In genomic region chr1:151314137-151314875, GRCh38 we compare ENCODE assay signal across 9 cellular contexts. TPM values are rescaled to one million over a fixed set of nuclear protein-coding genes. Genes with fewer than 3 reads are reported as not detected.
DNase-seq lines count a peak whose midpoint lies in the region; ATAC-seq, FAIRE-seq and TF ChIP-seq lines count a peak whose summit lies in the region.
"Had no signal": no experiment of that assay in that cellular context is flagged by ENCODE, and none has a peak within 500 bp of the region (broad histone marks: within the 10 kb centered on the region; RNA-seq: fewer than 3 reads in every experiment).

No MANE protein-coding gene starts in this region.

- ATAC-seq in naive thymus-derived CD8-positive, alpha-beta T cell = no peak

- no peak for TF ChIP-seq CTCF in glutamatergic neuron (IDR thresholded peaks at IDR 0.05; ENCODE audit: partially characterized antibody, unreplicated experiment)

- peaks cover 15% of the 10 kb centered on the region for H3K36me3 Mint-ChIP-seq in activated naive CD4-positive, alpha-beta T cell treated with anti-CD3 and anti-CD28 coated beads for 36 hours (ENCODE audit: low read depth)
- peaks cover 6% of the 10 kb centered on the region for H3K36me3 Mint-ChIP-seq in glutamatergic neuron (ENCODE audit: unreplicated experiment)
- H3K36me3 Mint-ChIP-seq in naive thymus-derived CD8-positive, alpha-beta T cell = peaks cover 0 to 78% (median 8%) of the 10 kb centered on the region in 3 donors

- no peaks in the 10 kb centered on the region for H3K9me3 Mint-ChIP-seq in activated naive CD4-positive, alpha-beta T cell treated with anti-CD3 and anti-CD28 coated beads for 36 hours
- H3K9me3 Mint-ChIP-seq in glutamatergic neuron (ENCODE audit: unreplicated experiment) = no peaks in the 10 kb centered on the region
- no peaks in the 10 kb centered on the region for H3K9me3 Mint-ChIP-seq in naive thymus-derived CD8-positive, alpha-beta T cell

- peak overlapping the region; percentile 6 for H3K27ac Mint-ChIP-seq in activated naive CD4-positive, alpha-beta T cell treated with anti-CD3 and anti-CD28 coated beads for 36 hours
- no peak overlapping the region for H3K27ac Mint-ChIP-seq in glutamatergic neuron (ENCODE audit: unreplicated experiment)
- peak overlapping the region in 5 of 10 donors; percentile 7 to 54 (median 35) for H3K27ac Mint-ChIP-seq in naive thymus-derived CD8-positive, alpha-beta T cell

- no peaks in the 10 kb centered on the region for H3K27me3 Mint-ChIP-seq in activated naive CD4-positive, alpha-beta T cell treated with anti-CD3 and anti-CD28 coated beads for 36 hours (ENCODE audit: low read depth)
- peaks cover 3% of the 10 kb centered on the region for H3K27me3 Mint-ChIP-seq in glutamatergic neuron (ENCODE audit: unreplicated experiment)
- H3K27me3 Mint-ChIP-seq in naive thymus-derived CD8-positive, alpha-beta T cell = no peaks in the 10 kb centered on the region

- no peak for DNase-seq in activated naive CD4-positive, alpha-beta T cell treated with anti-CD3 and anti-CD28 coated beads for 36 hours
- no peak for DNase-seq in activated naive CD4-positive, alpha-beta T cell treated with anti-CD3 and anti-CD28 coated beads, Interleukin-2, amount 50 U/mL, for 16 hours
- DNase-seq in dermis microvascular lymphatic vessel endothelial cell (ENCODE audit: low read depth in 2 of 2) = peak; percentile 81 to 90
- peak; percentile 98 for DNase-seq in medulla oblongata (ENCODE audit: extremely low spot score)
- peak; percentile 72 for DNase-seq in urothelium cell line (ENCODE audit: low spot score)
- no peak for DNase-seq in glutamatergic neuron
- no peak for DNase-seq in DMS79 (lab: John Stamatoyannopoulos, UW)
- DNase-seq in naive thymus-derived CD8-positive, alpha-beta T cell = no peak
- DNase-seq: BE2C had no signal

- FAIRE-seq in urothelium cell line (lab: Jason Lieb, UNC) = no peak

- intact Hi-C loops in activated naive CD4-positive, alpha-beta T cell treated with anti-CD3 and anti-CD28 coated beads for 36 hours (cut with micrococcal nuclease) = no loop called here

- POLR2A ChIA-PET in naive thymus-derived CD8-positive, alpha-beta T cell (lab: Charles Lee) = interaction anchor here (0.5 to 1.0 kb wide), 3 partner anchors 12 to 31 kb away, joined by 3 to 4 read pairs (median 4); partner anchors contain the start of gene PI4KB

- CTCF ChIA-PET in activated naive CD4-positive, alpha-beta T cell treated with anti-CD3 and anti-CD28 coated beads for 36 hours (lab: Charles Lee) = interaction anchor here (4.7 to 6.0 kb wide), 3 partner anchors 13 to 25 kb away, joined by 21 to 68 read pairs (median 43); partner anchors contain the start of gene PI4KB

- no peak overlapping the region for H3K4me3 Mint-ChIP-seq in activated naive CD4-positive, alpha-beta T cell treated with anti-CD3 and anti-CD28 coated beads for 36 hours
- H3K4me3 Mint-ChIP-seq in glutamatergic neuron (ENCODE audit: unreplicated experiment) = no peak overlapping the region
- H3K4me3 Mint-ChIP-seq in naive thymus-derived CD8-positive, alpha-beta T cell = no peak overlapping the region

- H3K4me1 Mint-ChIP-seq in activated naive CD4-positive, alpha-beta T cell treated with anti-CD3 and anti-CD28 coated beads for 36 hours (ENCODE audit: low read depth) = peaks cover 38% of the 10 kb centered on the region
- H3K4me1 Mint-ChIP-seq in glutamatergic neuron (ENCODE audit: low read depth, unreplicated experiment) = peaks cover 17% of the 10 kb centered on the region
- H3K4me1 Mint-ChIP-seq in naive thymus-derived CD8-positive, alpha-beta T cell = peaks cover 28 to 67% (median 53%) of the 10 kb centered on the region in 4 donors

RNA-seq across cellular contexts. Expression of gene PI4KB, which starts 12.9 kb away (rescaled TPM):
- 10 to 100 TPM; 64.1 to 69.2 TPM for total RNA-seq in activated naive CD4-positive, alpha-beta T cell treated with anti-CD3 and anti-CD28 coated beads for 36 hours
- total RNA-seq in dermis microvascular lymphatic vessel endothelial cell (29.7 and 38.1 TPM in 2 replicates), glutamatergic neuron (ENCODE audit: unreplicated experiment) (68.7 TPM)
- 10 to 100 TPM; 91.8 to 96.6 TPM for total RNA-seq in naive thymus-derived CD8-positive, alpha-beta T cell
- 10 to 100 TPM; 42.4 to 63.3 (median 52.3) TPM for polyA plus RNA-seq in naive thymus-derived CD8-positive, alpha-beta T cell

RNA-seq across cellular contexts. Expression of gene ZNF687, which starts 32.2 kb away (rescaled TPM):
- total RNA-seq in activated naive CD4-positive, alpha-beta T cell treated with anti-CD3 and anti-CD28 coated beads for 36 hours = 10 to 100 TPM; 20.9 to 22.0 TPM
- total RNA-seq in dermis microvascular lymphatic vessel endothelial cell (5.8 and 9.7 TPM in 2 replicates), glutamatergic neuron (ENCODE audit: unreplicated experiment) (34.4 TPM)
- 10 to 100 TPM; 34.6 to 37.2 TPM for total RNA-seq in naive thymus-derived CD8-positive, alpha-beta T cell
- 1 to 10 TPM in 1 of 3 donors, under 1 TPM in 2; 0.56 to 1.1 (median 0.96) TPM for polyA plus RNA-seq in naive thymus-derived CD8-positive, alpha-beta T cell

RNA-seq across cellular contexts. Expression of gene RFX5, which starts 32.7 kb away (rescaled TPM):
- total RNA-seq in activated naive CD4-positive, alpha-beta T cell treated with anti-CD3 and anti-CD28 coated beads for 36 hours = 10 to 100 TPM; 62.3 to 63.4 TPM
- total RNA-seq in dermis microvascular lymphatic vessel endothelial cell (40.7 and 48.7 TPM in 2 replicates), glutamatergic neuron (ENCODE audit: unreplicated experiment) (64.4 TPM)
- 10 to 100 TPM; 64.5 to 68.3 TPM for total RNA-seq in naive thymus-derived CD8-positive, alpha-beta T cell
- polyA plus RNA-seq in naive thymus-derived CD8-positive, alpha-beta T cell = 10 to 100 TPM; 22.8 to 38.8 (median 23.9) TPM

RNA-seq across cellular contexts. Expression of gene SELENBP1, which starts 58.2 kb away (rescaled TPM):
- total RNA-seq in activated naive CD4-positive, alpha-beta T cell treated with anti-CD3 and anti-CD28 coated beads for 36 hours = not detected
- total RNA-seq in dermis microvascular lymphatic vessel endothelial cell (0.13 and 0.25 TPM in 2 replicates), glutamatergic neuron (ENCODE audit: unreplicated experiment) (2.9 TPM)
- total RNA-seq in naive thymus-derived CD8-positive, alpha-beta T cell = not detected
- not detected for polyA plus RNA-seq in naive thymus-derived CD8-positive, alpha-beta T cell

RNA-seq across cellular contexts. Expression of gene PSMD4, which starts 59.8 kb away (rescaled TPM):
- 100 to 1,000 TPM; 167 to 192 TPM for total RNA-seq in activated naive CD4-positive, alpha-beta T cell treated with anti-CD3 and anti-CD28 coated beads for 36 hours
- total RNA-seq in dermis microvascular lymphatic vessel endothelial cell = 192 and 200 TPM in 2 replicates
- 250 TPM for total RNA-seq in glutamatergic neuron (ENCODE audit: unreplicated experiment)
- total RNA-seq in naive thymus-derived CD8-positive, alpha-beta T cell = 100 to 1,000 TPM; 126 to 130 TPM
- 100 to 1,000 TPM; 220 to 239 (median 228) TPM for polyA plus RNA-seq in naive thymus-derived CD8-positive, alpha-beta T cell

Comparison
In these comparisons a context has a peak if more than half of its experiments do, and no peak if none do; other contexts are left out.
1. DNase-seq: peak in dermis microvascular lymphatic vessel endothelial cell (2 of 2), medulla oblongata (single experiment) and urothelium cell line (single experiment); none in activated naive CD4-positive, alpha-beta T cell treated with anti-CD3 and anti-CD28 coated beads for 36 hours (single experiment), activated naive CD4-positive, alpha-beta T cell treated with anti-CD3 and anti-CD28 coated beads, Interleukin-2, amount 50 U/mL, for 16 hours (single experiment), glutamatergic neuron (single experiment), DMS79 (single experiment) and naive thymus-derived CD8-positive, alpha-beta T cell (0 of 10).